In the genomic region with DNA sequence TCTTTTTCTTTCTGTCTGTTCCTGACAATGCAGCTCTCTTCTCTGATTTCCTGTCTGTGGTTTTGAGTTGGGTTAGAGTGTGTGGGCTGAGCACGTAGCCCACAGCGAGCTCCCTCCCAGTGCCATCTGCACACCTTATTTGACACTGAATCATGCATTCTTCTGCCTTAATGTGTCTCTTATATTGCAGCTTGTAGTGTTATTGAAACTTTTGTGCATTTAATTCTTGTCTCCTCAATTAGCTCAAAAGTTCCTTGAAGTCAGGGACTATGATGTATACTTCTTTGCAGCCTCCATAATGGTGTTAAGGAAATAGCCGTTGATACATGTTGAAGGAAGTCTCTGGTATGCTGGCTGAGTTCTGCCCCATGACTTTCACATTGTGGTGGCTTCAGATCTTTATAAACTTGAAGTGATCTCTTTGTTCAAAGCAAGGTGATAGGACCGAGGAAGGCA, we compare ENCODE assay signal across 1 cellular context.
TF ChIP-seq lines count a peak whose summit lies in the region.

No MANE protein-coding gene starts in this region.

TF ChIP-seq in GM23338, 12 proteins besides CTCF, POLR2A, EP300 and RAD21 (continued from another document):
- TF ChIP-seq, protein P1, sequence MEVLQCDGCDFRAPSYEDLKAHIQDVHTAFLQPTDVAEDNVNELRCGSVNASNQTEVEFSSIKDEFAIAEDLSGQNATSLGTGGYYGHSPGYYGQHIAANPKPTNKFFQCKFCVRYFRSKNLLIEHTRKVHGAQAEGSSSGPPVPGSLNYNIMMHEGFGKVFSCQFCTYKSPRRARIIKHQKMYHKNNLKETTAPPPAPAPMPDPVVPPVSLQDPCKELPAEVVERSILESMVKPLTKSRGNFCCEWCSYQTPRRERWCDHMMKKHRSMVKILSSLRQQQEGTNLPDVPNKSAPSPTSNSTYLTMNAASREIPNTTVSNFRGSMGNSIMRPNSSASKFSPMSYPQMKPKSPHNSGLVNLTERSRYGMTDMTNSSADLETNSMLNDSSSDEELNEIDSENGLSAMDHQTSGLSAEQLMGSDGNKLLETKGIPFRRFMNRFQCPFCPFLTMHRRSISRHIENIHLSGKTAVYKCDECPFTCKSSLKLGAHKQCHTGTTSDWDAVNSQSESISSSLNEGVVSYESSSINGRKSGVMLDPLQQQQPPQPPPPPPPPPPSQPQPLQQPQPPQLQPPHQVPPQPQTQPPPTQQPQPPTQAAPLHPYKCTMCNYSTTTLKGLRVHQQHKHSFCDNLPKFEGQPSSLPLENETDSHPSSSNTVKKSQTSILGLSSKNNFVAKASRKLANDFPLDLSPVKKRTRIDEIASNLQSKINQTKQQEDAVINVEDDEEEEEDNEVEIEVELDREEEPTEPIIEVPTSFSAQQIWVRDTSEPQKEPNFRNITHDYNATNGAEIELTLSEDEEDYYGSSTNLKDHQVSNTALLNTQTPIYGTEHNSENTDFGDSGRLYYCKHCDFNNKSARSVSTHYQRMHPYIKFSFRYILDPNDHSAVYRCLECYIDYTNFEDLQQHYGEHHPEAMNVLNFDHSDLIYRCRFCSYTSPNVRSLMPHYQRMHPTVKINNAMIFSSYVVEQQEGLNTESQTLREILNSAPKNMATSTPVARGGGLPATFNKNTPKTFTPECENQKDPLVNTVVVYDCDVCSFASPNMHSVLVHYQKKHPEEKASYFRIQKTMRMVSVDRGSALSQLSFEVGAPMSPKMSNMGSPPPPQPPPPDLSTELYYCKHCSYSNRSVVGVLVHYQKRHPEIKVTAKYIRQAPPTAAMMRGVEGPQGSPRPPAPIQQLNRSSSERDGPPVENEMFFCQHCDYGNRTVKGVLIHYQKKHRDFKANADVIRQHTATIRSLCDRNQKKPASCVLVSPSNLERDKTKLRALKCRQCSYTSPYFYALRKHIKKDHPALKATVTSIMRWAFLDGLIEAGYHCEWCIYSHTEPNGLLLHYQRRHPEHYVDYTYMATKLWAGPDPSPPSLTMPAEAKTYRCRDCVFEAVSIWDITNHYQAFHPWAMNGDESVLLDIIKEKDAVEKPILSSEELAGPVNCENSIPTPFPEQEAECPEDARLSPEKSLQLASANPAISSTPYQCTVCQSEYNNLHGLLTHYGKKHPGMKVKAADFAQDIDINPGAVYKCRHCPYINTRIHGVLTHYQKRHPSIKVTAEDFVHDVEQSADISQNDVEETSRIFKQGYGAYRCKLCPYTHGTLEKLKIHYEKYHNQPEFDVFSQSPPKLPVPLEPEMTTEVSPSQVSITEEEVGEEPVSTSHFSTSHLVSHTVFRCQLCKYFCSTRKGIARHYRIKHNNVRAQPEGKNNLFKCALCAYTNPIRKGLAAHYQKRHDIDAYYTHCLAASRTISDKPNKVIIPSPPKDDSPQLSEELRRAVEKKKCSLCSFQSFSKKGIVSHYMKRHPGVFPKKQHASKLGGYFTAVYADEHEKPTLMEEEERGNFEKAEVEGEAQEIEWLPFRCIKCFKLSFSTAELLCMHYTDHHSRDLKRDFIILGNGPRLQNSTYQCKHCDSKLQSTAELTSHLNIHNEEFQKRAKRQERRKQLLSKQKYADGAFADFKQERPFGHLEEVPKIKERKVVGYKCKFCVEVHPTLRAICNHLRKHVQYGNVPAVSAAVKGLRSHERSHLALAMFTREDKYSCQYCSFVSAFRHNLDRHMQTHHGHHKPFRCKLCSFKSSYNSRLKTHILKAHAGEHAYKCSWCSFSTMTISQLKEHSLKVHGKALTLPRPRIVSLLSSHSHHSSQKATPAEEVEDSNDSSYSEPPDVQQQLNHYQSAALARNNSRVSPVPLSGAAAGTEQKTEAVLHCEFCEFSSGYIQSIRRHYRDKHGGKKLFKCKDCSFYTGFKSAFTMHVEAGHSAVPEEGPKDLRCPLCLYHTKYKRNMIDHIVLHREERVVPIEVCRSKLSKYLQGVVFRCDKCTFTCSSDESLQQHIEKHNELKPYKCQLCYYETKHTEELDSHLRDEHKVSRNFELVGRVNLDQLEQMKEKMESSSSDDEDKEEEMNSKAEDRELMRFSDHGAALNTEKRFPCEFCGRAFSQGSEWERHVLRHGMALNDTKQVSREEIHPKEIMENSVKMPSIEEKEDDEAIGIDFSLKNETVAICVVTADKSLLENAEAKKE (CRISPR knock-in tag; IDR thresholded peaks at IDR 0.05) = no peak
- TF ChIP-seq, protein P2, sequence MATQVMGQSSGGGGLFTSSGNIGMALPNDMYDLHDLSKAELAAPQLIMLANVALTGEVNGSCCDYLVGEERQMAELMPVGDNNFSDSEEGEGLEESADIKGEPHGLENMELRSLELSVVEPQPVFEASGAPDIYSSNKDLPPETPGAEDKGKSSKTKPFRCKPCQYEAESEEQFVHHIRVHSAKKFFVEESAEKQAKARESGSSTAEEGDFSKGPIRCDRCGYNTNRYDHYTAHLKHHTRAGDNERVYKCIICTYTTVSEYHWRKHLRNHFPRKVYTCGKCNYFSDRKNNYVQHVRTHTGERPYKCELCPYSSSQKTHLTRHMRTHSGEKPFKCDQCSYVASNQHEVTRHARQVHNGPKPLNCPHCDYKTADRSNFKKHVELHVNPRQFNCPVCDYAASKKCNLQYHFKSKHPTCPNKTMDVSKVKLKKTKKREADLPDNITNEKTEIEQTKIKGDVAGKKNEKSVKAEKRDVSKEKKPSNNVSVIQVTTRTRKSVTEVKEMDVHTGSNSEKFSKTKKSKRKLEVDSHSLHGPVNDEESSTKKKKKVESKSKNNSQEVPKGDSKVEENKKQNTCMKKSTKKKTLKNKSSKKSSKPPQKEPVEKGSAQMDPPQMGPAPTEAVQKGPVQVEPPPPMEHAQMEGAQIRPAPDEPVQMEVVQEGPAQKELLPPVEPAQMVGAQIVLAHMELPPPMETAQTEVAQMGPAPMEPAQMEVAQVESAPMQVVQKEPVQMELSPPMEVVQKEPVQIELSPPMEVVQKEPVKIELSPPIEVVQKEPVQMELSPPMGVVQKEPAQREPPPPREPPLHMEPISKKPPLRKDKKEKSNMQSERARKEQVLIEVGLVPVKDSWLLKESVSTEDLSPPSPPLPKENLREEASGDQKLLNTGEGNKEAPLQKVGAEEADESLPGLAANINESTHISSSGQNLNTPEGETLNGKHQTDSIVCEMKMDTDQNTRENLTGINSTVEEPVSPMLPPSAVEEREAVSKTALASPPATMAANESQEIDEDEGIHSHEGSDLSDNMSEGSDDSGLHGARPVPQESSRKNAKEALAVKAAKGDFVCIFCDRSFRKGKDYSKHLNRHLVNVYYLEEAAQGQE (IDR thresholded peaks at IDR 0.05; ENCODE audit: unreplicated experiment) = no peak
- TF ChIP-seq CREB1 (CRISPR knock-in tag; IDR thresholded peaks at IDR 0.05; ENCODE audit: low read depth) (no peak), ZNF331 (CRISPR knock-in tag; IDR thresholded peaks at IDR 0.05; ENCODE audit: low read depth) (no peak), STAT1 (IDR thresholded peaks at IDR 0.05; ENCODE audit: unreplicated experiment) (no peak), POLR2AphosphoS5 (IDR thresholded peaks at IDR 0.05; ENCODE audit: low read depth) (no peak), EZH2phosphoT487 (IDR thresholded peaks at IDR 0.05; ENCODE audit: unreplicated experiment) (no peak), NANOG (IDR thresholded peaks at IDR 0.05; ENCODE audit: borderline replicate concordance) (no peak), EZH2 (IDR thresholded peaks at IDR 0.05; ENCODE audit: low read depth, unreplicated experiment) (no peak), ZNF114 (CRISPR knock-in tag; IDR thresholded peaks at IDR 0.05) (no peak), JUNB (IDR thresholded peaks at IDR 0.05; ENCODE audit: unreplicated experiment) (no peak)
TF ChIP-seq in GM23338: peak in this region for 0.
